ENCODE assay signal across 10 cellular contexts in the genomic region with DNA sequence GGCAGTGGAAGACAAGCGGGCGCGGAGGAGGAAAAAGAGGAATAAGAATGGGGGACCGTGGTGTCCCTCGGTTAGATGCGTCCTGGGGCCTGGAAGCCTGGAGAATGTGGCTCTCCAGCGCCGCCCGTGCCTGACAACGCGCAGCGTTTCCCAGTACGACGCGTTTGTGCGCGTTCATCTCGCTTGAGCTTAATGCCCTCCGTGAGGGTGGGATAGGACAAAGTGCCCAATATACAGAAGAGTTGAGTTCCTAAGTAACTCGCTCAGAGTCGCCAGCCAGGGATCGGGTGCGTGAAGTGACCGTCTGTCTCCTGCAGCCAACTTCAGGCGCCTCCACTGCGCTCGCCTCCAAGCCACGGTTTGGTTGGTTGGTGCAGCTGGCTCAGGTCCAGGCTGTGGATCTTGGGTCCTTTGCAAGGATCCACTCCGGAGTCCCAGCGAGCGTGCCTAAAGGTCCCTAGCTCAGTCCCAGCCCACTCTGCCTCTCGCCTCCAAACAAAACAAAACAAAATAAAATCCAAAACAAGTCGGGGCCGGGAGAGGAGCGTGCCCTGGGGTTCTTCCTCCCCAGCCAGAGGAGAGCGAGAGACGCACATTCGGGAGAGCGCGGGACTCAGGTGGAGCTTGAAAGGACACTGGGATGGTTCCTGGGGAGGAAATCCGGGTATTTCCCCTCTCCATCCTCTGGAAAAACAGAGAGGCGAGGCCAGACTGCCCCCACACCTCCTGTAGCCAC. TPM values are rescaled to one million over a fixed set of nuclear protein-coding genes. Genes with fewer than 3 reads are reported as not detected.
DNase-seq lines count a peak whose midpoint lies in the region; ATAC-seq and TF ChIP-seq lines count a peak whose summit lies in the region.
"Had no signal": no experiment of that assay in that cellular context is flagged by ENCODE, and none has a peak within 500 bp of the region (broad histone marks: within the 10 kb centered on the region; RNA-seq: fewer than 3 reads in every experiment).

No MANE protein-coding gene starts in this region.

- DNase-seq in GM13976 (ENCODE audit: low spot score) (peak; percentile 43), lower lobe of right lung (no peak), Peyer's patch (no peak), SIG-M5 (lab: John Stamatoyannopoulos, UW) (no peak)
- no peak for DNase-seq in effector CD4-positive, alpha-beta T cell
- DNase-seq: KG1 had no signal

- no peak for TF ChIP-seq CTCF in GM13976 (IDR thresholded peaks at IDR 0.05; ENCODE audit: borderline replicate concordance, control extremely low read depth, extremely low read depth, insufficient read depth, missing control alignments)
- no peak for TF ChIP-seq CTCF in lower lobe of right lung (IDR thresholded peaks at IDR 0.05)
- TF ChIP-seq CTCF in Peyer's patch (IDR thresholded peaks at IDR 0.05) = no peak

- no peak for ATAC-seq in activated T-helper 17 cell treated with anti-CD3 and anti-CD28 coated beads, Interleukin-2, amount 50 U/mL, for 72 hours (replicated peaks)
- ATAC-seq in lower lobe of right lung = no peak
- ATAC-seq in GM18867 (IDR thresholded peaks at IDR 0.05; ENCODE audit: unreplicated experiment) = no peak

- H3K36me3 Mint-ChIP-seq in activated T-helper 17 cell treated with anti-CD3 and anti-CD28 coated beads, Interleukin-2, amount 50 U/mL, for 72 hours (ENCODE audit: low read depth) = peaks cover 53% of the 10 kb centered on the region

- H3K27ac Mint-ChIP-seq in activated T-helper 17 cell treated with anti-CD3 and anti-CD28 coated beads, Interleukin-2, amount 50 U/mL, for 72 hours = no peak overlapping the region

- in situ Hi-C loops in GM13976 (cut with MboI; ENCODE audit: low sequenced_read_pairs, unreplicated experiment) = no loop called here

- H4K20me1 ChIP-seq in BLaER1 = peaks cover 56% of the 10 kb centered on the region

- no peaks in the 10 kb centered on the region for H3K9me3 ChIP-seq in BLaER1
- H3K9me3 ChIP-seq in lower lobe of right lung = no peaks in the 10 kb centered on the region
- H3K9me3 ChIP-seq in Peyer's patch = no peaks in the 10 kb centered on the region

- H3K4me3 Mint-ChIP-seq in activated T-helper 17 cell treated with anti-CD3 and anti-CD28 coated beads, Interleukin-2, amount 50 U/mL, for 72 hours = peak overlapping the region; percentile 70

- peaks cover 23% of the 10 kb centered on the region for H3K27me3 Mint-ChIP-seq in activated T-helper 17 cell treated with anti-CD3 and anti-CD28 coated beads, Interleukin-2, amount 50 U/mL, for 72 hours

- TF ChIP-seq POLR2A in Peyer's patch (IDR thresholded peaks at IDR 0.05) = no peak

- H3K4me3 ChIP-seq in BLaER1 (peak overlapping the region; percentile 55; the same call in 1 of the 2 replicates), lower lobe of right lung (peak overlapping the region; percentile 21), Peyer's patch (peak overlapping the region in 2 of 4 donors; percentile 3 to 29)
- H3K4me3 ChIP-seq: smooth muscle cell had no signal

- H3K4me1 Mint-ChIP-seq in activated T-helper 17 cell treated with anti-CD3 and anti-CD28 coated beads, Interleukin-2, amount 50 U/mL, for 72 hours = peaks cover 13% of the 10 kb centered on the region

- H3K27ac ChIP-seq in BLaER1 (no peak overlapping the region), lower lobe of right lung (no peak overlapping the region), Peyer's patch (no peak overlapping the region)

- H3K9me3 Mint-ChIP-seq in activated T-helper 17 cell treated with anti-CD3 and anti-CD28 coated beads, Interleukin-2, amount 50 U/mL, for 72 hours = no peaks in the 10 kb centered on the region

- peaks cover 72% of the 10 kb centered on the region for H3K27me3 ChIP-seq in BLaER1
- H3K27me3 ChIP-seq in lower lobe of right lung (ENCODE audit: low read depth) = peaks cover 67% of the 10 kb centered on the region
- H3K27me3 ChIP-seq in Peyer's patch = peaks cover 0 to 47% of the 10 kb centered on the region in 2 donors

- intact Hi-C loops in lower lobe of right lung (cut with DNase I) = no loop called here

- H3K4me2 ChIP-seq in BLaER1 = peak overlapping the region; percentile 86

- H3K4me1 ChIP-seq in BLaER1 = peaks cover 80% of the 10 kb centered on the region
- peaks cover 52% of the 10 kb centered on the region for H3K4me1 ChIP-seq in lower lobe of right lung
- H3K4me1 ChIP-seq in Peyer's patch = peaks cover 0 to 59% (median 14%) of the 10 kb centered on the region in 4 donors

- no peak overlapping the region for H3K9ac ChIP-seq in BLaER1

- H3K36me3 ChIP-seq in BLaER1 (0 out of 2 replicates have a peak, but pooled peaks cover 2% of the 10 kb centered on the region), lower lobe of right lung (peaks cover under 1% of the 10 kb centered on the region), Peyer's patch (no peaks in the 10 kb centered on the region)

RNA-seq across cellular contexts. Expression of gene GALR2, which starts 1.0 kb away (rescaled TPM):
- 10 to 100 TPM in 1 of 2 donors, 1 to 10 TPM in 1; 7.5 to 14.8 TPM for total RNA-seq in activated T-helper 17 cell treated with anti-CD3 and anti-CD28 coated beads, Interleukin-2, amount 50 U/mL, for 72 hours
- total RNA-seq in lower lobe of right lung (not detected), Peyer's patch (under 1 TPM in 1 of 4 donors, not detected in 3; 0.95 TPM)
- total RNA-seq: smooth muscle cell had no signal

RNA-seq across cellular contexts. Expression of gene SRP68, which starts 3.2 kb away (rescaled TPM):
- total RNA-seq in activated T-helper 17 cell treated with anti-CD3 and anti-CD28 coated beads, Interleukin-2, amount 50 U/mL, for 72 hours = 100 to 1,000 TPM; 109 to 117 TPM
- total RNA-seq in lower lobe of right lung (65.0 TPM), Peyer's patch (10 to 100 TPM; 32.2 to 43.4 (median 32.6) TPM)

RNA-seq across cellular contexts. Expression of gene ZACN, which starts 3.5 kb away (rescaled TPM):
- 10 to 100 TPM in 1 of 2 donors, 1 to 10 TPM in 1; 6.5 to 13.5 TPM for total RNA-seq in activated T-helper 17 cell treated with anti-CD3 and anti-CD28 coated beads, Interleukin-2, amount 50 U/mL, for 72 hours
- total RNA-seq in lower lobe of right lung (not detected), Peyer's patch (not detected)
- total RNA-seq: smooth muscle cell had no signal

RNA-seq across cellular contexts. Expression of gene EXOC7, which starts 28.1 kb away (rescaled TPM):
- 100 to 1,000 TPM; 104 to 117 TPM for total RNA-seq in activated T-helper 17 cell treated with anti-CD3 and anti-CD28 coated beads, Interleukin-2, amount 50 U/mL, for 72 hours
- 118 TPM for total RNA-seq in lower lobe of right lung
- 100 to 1,000 TPM; 113 to 160 (median 134) TPM for total RNA-seq in Peyer's patch

RNA-seq across cellular contexts. Expression of gene EVPL, which starts 48.4 kb away (rescaled TPM):
- total RNA-seq in activated T-helper 17 cell treated with anti-CD3 and anti-CD28 coated beads, Interleukin-2, amount 50 U/mL, for 72 hours = under 1 TPM in 1 of 2 donors, not detected in 1; 0.11 TPM
- total RNA-seq in lower lobe of right lung (36.8 TPM), Peyer's patch (10 to 100 TPM; 26.4 to 87.8 (median 55.0) TPM)
